Comparison of ENCODE assay signal across 8 cellular contexts in the genomic region with DNA sequence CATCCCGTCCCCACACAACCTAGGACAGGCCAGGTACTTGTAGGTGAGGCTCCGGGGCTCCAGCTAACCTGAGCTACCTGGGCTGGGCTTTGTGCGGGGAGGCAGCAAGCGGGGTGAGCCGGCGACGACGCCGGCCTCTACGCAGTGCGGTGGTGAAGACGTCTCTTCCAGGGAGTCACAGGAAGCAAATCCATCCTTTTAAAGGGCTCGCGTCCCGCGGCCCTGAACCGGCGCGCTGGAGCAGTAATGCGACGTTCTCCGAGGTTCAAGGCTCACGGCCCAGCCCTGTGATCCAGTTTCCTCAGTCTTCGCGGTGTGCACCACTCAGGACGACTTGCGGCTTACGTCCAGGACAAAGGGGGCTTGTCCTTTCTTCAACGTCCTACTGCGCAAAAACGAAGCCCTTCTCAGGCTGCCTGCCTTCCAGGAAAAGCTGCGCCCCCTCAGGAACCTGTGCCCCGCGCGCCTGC. TPM values are rescaled to one million over a fixed set of nuclear protein-coding genes. Genes with fewer than 3 reads are reported as not detected.
DNase-seq lines count a peak whose midpoint lies in the region; ATAC-seq and TF ChIP-seq lines count a peak whose summit lies in the region.

No MANE protein-coding gene starts in this region.

- no peak for TF ChIP-seq CTCF in epithelial cell of proximal tubule (conservative IDR thresholded peaks at IDR 0.05; ENCODE audit: low read depth, low read length)
- TF ChIP-seq CTCF in tibial artery (IDR thresholded peaks at IDR 0.05), result no peak

- no peaks in the 10 kb centered on the region for H3K27me3 ChIP-seq in mucosa of stomach (ENCODE audit: control insufficient read depth, insufficient read depth, low read length)
- H3K27me3 ChIP-seq in tibial artery, result no peaks in the 10 kb centered on the region

- peak overlapping the region; percentile 73 for H3K9ac ChIP-seq in mucosa of stomach (ENCODE audit: low read length)

- H3K4me1 ChIP-seq in mucosa of stomach (ENCODE audit: control insufficient read depth, insufficient read depth, low read length) (peaks cover 8% of the 10 kb centered on the region), tibial artery (peaks cover 0 to 36% (median 23%) of the 10 kb centered on the region in 4 donors)

- intact Hi-C loops in tibial artery (cut with DNase I; ENCODE audit: low total_unique reads), result loop anchor here (2.0 kb wide), 1 partner anchor 147 kb away; a partner anchor contains a TSS

- peak; percentile 5 for ATAC-seq in HG02571 (IDR thresholded peaks at IDR 0.05; ENCODE audit: unreplicated experiment)

- H3K4me3 ChIP-seq in epithelial cell of proximal tubule (ENCODE audit: low read depth, low read length) (peak overlapping the region; percentile 84), mucosa of stomach (ENCODE audit: low read length) (peak overlapping the region; percentile 84), tibial artery (peak overlapping the region; percentile 84 to 96)

- H3K27ac ChIP-seq in tibial artery, result peak overlapping the region; percentile 90 to 96

- H3K36me3 ChIP-seq in mucosa of stomach (ENCODE audit: control insufficient read depth, insufficient read depth, low read length) (no peaks in the 10 kb centered on the region), tibial artery (no peaks in the 10 kb centered on the region)

- H3K9me3 ChIP-seq in mucosa of stomach (ENCODE audit: control insufficient read depth, low read length), result no peaks in the 10 kb centered on the region
- H3K9me3 ChIP-seq in tibial artery, result no peaks in the 10 kb centered on the region

- DNase-seq in NCI-H1417 (lab: John Stamatoyannopoulos, UW), result peak; percentile 60 to 95 (median 95)
- no peak for DNase-seq in NCI-H1417 treated with DMSO at 0.1 percent for 48 hours (lab: John Stamatoyannopoulos, UW)
- DNase-seq in NCI-H2196 (lab: John Stamatoyannopoulos, UW; ENCODE audit: unreplicated experiment), result peak; percentile 62
- DNase-seq in activated CD8-positive, alpha-beta memory T cell treated with anti-CD3 and anti-CD28 coated beads, Interleukin-2, amount 50 U/mL, for 1 hour (ENCODE audit: extremely low read depth), result peak; percentile 4
- DNase-seq in epithelial cell of proximal tubule (ENCODE audit: low read depth), result no peak
- peak in 1 of 2 donors; percentile 72 for DNase-seq in tibial artery

RNA-seq across cellular contexts. Expression of a gene that starts 0.5 kb away (rescaled TPM):
- total RNA-seq in epithelial cell of proximal tubule, result 57.4 and 71.0 TPM in 2 replicates

Comparison
In these comparisons a context has a peak if more than half of its experiments do, and no peak if none do; other contexts are left out.
1. DNase-seq: peak in NCI-H1417 (3 of 3), NCI-H2196 (single experiment) and activated CD8-positive, alpha-beta memory T cell treated with anti-CD3 and anti-CD28 coated beads, Interleukin-2, amount 50 U/mL, for 1 hour (single experiment); none in NCI-H1417 treated with DMSO at 0.1 percent for 48 hours (single experiment) and epithelial cell of proximal tubule (single experiment).
2. Peak in every context shown above with its lines, with median percentiles within 50 percentile points of each other: H3K4me3 ChIP-seq.